In the genomic region with DNA sequence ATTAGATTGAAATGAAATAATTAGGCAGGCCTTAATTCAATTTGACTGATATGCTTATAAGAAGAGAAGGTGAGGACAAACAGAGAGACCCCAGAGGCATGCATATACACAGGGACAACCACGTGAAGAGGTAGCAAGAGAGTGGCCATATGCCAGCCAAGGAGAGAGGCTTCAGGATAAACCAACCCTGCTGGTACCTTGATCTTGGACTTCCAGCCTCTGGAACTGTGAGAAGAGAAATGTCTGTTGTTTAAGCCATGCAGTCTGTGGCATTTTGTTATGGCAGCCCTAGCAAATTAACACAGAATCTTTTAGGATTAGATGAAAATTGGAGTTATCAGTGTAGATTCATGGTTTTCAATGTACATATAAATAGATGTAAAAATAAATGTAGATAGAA, we compare ENCODE assay signal across 32 cellular contexts.
A peak's percentile ranks its signal among the peaks of the same experiment; 100 is the strongest.
DNase-seq lines count a peak whose midpoint lies in the region; ATAC-seq, FAIRE-seq and TF ChIP-seq lines count a peak whose summit lies in the region.
"Had no signal": no experiment of that assay in that cellular context is flagged by ENCODE, and none has a peak within 500 bp of the region (broad histone marks: within the 10 kb centered on the region; RNA-seq: fewer than 3 reads in every experiment).

No MANE protein-coding gene starts in this region.

- in situ Hi-C loops in brain microvascular endothelial cell (cut with HindIII; ENCODE audit: low pct_ligation_motif_present, low sequenced_read_pairs) = no loop called here

- H3K4me3 ChIP-seq in A549 (no peak overlapping the region), HEK293 (ENCODE audit: low read depth, low read length) (no peak overlapping the region), coronary artery (no peak overlapping the region), brain microvascular endothelial cell (ENCODE audit: low read depth, low read length) (no peak overlapping the region)
- H3K4me3 ChIP-seq: BLaER1; BLaER1 treated with 17β-estradiol and CSF1 and Interleukin-3, amounts not matched to agents 10 nM and 100 nM had no signal

- TF ChIP-seq CTCF in A549 (IDR thresholded peaks at IDR 0.05) = no peak
- TF ChIP-seq CTCF in HEK293 (tag by site-specific recombination; IDR thresholded peaks at IDR 0.05) = no peak
- TF ChIP-seq CTCF in coronary artery (IDR thresholded peaks at IDR 0.05) = no peak
- no peak for TF ChIP-seq CTCF in brain microvascular endothelial cell (IDR thresholded peaks at IDR 0.05; ENCODE audit: low read depth, low read length, missing control alignments)

- 3% methylated on average over 1 of the region's 1 CpG for WGBS in A549 (ENCODE audit: missing lambda C conversion rate)

- TF ChIP-seq POLR2A in A549 (IDR thresholded peaks at IDR 0.05; ENCODE audit: low read length) = no peak

- DNase-seq in A549 (ENCODE audit: low read depth in 1 of 2, low spot score in 1 of 2) (no peak), coronary artery (ENCODE audit: low spot score) (peak; percentile 17), GM19240 (ENCODE audit: insufficient read length, low spot score) (no peak), brain microvascular endothelial cell (no peak)
- DNase-seq: 8988T; ACHN; AML-193; BE2C; C1 segment of cervical spinal cord; Caco-2; Calu3; CD4-positive, alpha-beta memory T cell; CD4-positive, alpha-beta T cell; CD4-positive, CD25-positive, alpha-beta regulatory T cell; CD8-positive, alpha-beta memory T cell; CD8-positive, alpha-beta T cell; COR-L47; DMS 273 treated with DMSO at 0.1 percent for 48 hours; DMS153; DMS53; DMS79; DMS79 treated with DMSO at 0.1 percent for 48 hours; DND-41; EL had no signal

- no peak for TF ChIP-seq RAD21 in A549 (conservative IDR thresholded peaks at IDR 0.05 in 1 of 2, IDR thresholded peaks at IDR 0.05 in 1 of 2)

- no peaks in the 10 kb centered on the region for H3K27me3 ChIP-seq in brain microvascular endothelial cell (replicated peaks)
- H3K27me3 ChIP-seq: BLaER1; BLaER1 treated with 17β-estradiol and CSF1 and Interleukin-3, amounts not matched to agents 10 nM and 100 nM had no signal

- H3K27ac ChIP-seq in A549 = no peak overlapping the region
- no peak overlapping the region for H3K27ac ChIP-seq in HEK293 (ENCODE audit: extremely low read depth, low read depth, low read length)
- no peak overlapping the region for H3K27ac ChIP-seq in coronary artery
- no peak overlapping the region for H3K27ac ChIP-seq in brain microvascular endothelial cell
- H3K27ac ChIP-seq: 22Rv1; BLaER1; BLaER1 treated with 17β-estradiol and CSF1 and Interleukin-3, amounts not matched to agents 10 nM and 100 nM; C4-2B had no signal

- TF ChIP-seq EP300 in A549 (IDR thresholded peaks at IDR 0.05) = no peak

- H3K36me3 ChIP-seq in HEK293 (ENCODE audit: control insufficient read depth in 2 of 2, insufficient read depth in 1 of 2, low read length in 2 of 2) (no peaks in the 10 kb centered on the region; a peak in 1 of 3 replicates), brain microvascular endothelial cell (replicated peaks) (no peaks in the 10 kb centered on the region)
- H3K36me3 ChIP-seq: BE2C; BLaER1; BLaER1 treated with 17β-estradiol and CSF1 and Interleukin-3, amounts not matched to agents 10 nM and 100 nM had no signal

- peak; percentile 68 for FAIRE-seq in A549 (lab: Jason Lieb, UNC)
- FAIRE-seq: A204.1, D721Med had no signal

- POLR2A ChIA-PET in A549 (lab: Yijun Ruan, JAX) (no interaction called here), HEK293 (lab: Yijun Ruan, JAX) (no interaction called here)

- ATAC-seq in A549 = no peak
- no peak for ATAC-seq in HG03521 (IDR thresholded peaks at IDR 0.05; ENCODE audit: unreplicated experiment)
- ATAC-seq: CD8-positive, alpha-beta T cell had no signal

- H3K4me2 ChIP-seq in A549 = no peak overlapping the region
- H3K4me2 ChIP-seq: BLaER1; BLaER1 treated with 17β-estradiol and CSF1 and Interleukin-3, amounts not matched to agents 10 nM and 100 nM had no signal

- H3K4me1 ChIP-seq in A549 (no peaks in the 10 kb centered on the region), HEK293 (ENCODE audit: control insufficient read depth, insufficient read depth, low read length) (no peaks in the 10 kb centered on the region)
- H3K4me1 ChIP-seq: BE2C had no signal

- CTCF ChIA-PET in A549 (lab: Yijun Ruan, JAX) = interaction anchor here (1.1 to 1.3 kb wide), 3 partner anchors 10 to 139 kb away, joined by 3 to 7 read pairs (median 3); no protein-coding TSS in a partner anchor
- CTCF ChIA-PET in HEK293 (lab: Yijun Ruan, JAX) = interaction anchor here (0.6 to 1.8 kb wide), 5 partner anchors 24 to 139 kb away, joined by 3 to 5 read pairs (median 3); no protein-coding TSS in a partner anchor

- H3K9me3 ChIP-seq in A549 (peaks cover 12% of the 10 kb centered on the region; the same call in 1 of the 3 replicates), HEK293 (ENCODE audit: control insufficient read depth, insufficient read depth, low read depth, low read length) (peaks cover 2% of the 10 kb centered on the region; the same call in 1 of the 2 replicates)
- H3K9me3 ChIP-seq: BE2C, BLaER1, Caco-2 had no signal

TF ChIP-seq in A549, 52 proteins besides CTCF, POLR2A, EP300 and RAD21 (continues in another document):
- no peak for TF ChIP-seq CBX8 (IDR thresholded peaks at IDR 0.05)
- TF ChIP-seq MYC (IDR thresholded peaks at IDR 0.05; ENCODE audit: borderline replicate concordance, low read length) = no peak
- no peak for TF ChIP-seq FOSB (CRISPR knock-in tag; IDR thresholded peaks at IDR 0.05)
- TF ChIP-seq, protein P1, sequence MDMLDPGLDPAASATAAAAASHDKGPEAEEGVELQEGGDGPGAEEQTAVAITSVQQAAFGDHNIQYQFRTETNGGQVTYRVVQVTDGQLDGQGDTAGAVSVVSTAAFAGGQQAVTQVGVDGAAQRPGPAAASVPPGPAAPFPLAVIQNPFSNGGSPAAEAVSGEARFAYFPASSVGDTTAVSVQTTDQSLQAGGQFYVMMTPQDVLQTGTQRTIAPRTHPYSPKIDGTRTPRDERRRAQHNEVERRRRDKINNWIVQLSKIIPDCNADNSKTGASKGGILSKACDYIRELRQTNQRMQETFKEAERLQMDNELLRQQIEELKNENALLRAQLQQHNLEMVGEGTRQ (IDR thresholded peaks at IDR 0.05) = no peak
- TF ChIP-seq ESRRA (IDR thresholded peaks at IDR 0.05; ENCODE audit: borderline replicate concordance, low read length) = no peak

TF ChIP-seq in HEK293, 187 proteins besides CTCF, POLR2A, EP300 and RAD21:
- TF ChIP-seq ZNF701 (tag by site-specific recombination; IDR thresholded peaks at IDR 0.05) = no peak
- TF ChIP-seq, protein P2, sequence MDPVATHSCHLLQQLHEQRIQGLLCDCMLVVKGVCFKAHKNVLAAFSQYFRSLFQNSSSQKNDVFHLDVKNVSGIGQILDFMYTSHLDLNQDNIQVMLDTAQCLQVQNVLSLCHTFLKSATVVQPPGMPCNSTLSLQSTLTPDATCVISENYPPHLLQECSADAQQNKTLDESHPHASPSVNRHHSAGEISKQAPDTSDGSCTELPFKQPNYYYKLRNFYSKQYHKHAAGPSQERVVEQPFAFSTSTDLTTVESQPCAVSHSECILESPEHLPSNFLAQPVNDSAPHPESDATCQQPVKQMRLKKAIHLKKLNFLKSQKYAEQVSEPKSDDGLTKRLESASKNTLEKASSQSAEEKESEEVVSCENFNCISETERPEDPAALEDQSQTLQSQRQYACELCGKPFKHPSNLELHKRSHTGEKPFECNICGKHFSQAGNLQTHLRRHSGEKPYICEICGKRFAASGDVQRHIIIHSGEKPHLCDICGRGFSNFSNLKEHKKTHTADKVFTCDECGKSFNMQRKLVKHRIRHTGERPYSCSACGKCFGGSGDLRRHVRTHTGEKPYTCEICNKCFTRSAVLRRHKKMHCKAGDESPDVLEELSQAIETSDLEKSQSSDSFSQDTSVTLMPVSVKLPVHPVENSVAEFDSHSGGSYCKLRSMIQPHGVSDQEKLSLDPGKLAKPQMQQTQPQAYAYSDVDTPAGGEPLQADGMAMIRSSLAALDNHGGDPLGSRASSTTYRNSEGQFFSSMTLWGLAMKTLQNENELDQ (tag by site-specific recombination; IDR thresholded peaks at IDR 0.05; ENCODE audit: low read depth) = no peak
- no peak for TF ChIP-seq YY1 (tag by site-specific recombination; IDR thresholded peaks at IDR 0.05)
- TF ChIP-seq ZNF548 (tag by site-specific recombination; IDR thresholded peaks at IDR 0.05) = peak; percentile 97
- no peak for TF ChIP-seq ZBTB17 (tag by site-specific recombination; IDR thresholded peaks at IDR 0.05)
- no peak for TF ChIP-seq ZNF777 (tag by site-specific recombination; IDR thresholded peaks at IDR 0.05; ENCODE audit: borderline replicate concordance)
- TF ChIP-seq, protein P3, sequence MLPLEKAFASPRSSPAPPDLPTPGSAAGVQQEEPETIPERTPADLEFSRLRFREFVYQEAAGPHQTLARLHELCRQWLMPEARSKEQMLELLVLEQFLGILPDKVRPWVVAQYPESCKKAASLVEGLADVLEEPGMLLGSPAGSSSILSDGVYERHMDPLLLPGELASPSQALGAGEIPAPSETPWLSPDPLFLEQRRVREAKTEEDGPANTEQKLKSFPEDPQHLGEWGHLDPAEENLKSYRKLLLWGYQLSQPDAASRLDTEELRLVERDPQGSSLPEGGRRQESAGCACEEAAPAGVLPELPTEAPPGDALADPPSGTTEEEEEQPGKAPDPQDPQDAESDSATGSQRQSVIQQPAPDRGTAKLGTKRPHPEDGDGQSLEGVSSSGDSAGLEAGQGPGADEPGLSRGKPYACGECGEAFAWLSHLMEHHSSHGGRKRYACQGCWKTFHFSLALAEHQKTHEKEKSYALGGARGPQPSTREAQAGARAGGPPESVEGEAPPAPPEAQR (tag by site-specific recombination; IDR thresholded peaks at IDR 0.05) = no peak
- no peak for TF ChIP-seq ZNF211 (tag by site-specific recombination; IDR thresholded peaks at IDR 0.05; ENCODE audit: low read depth)
- no peak for TF ChIP-seq ZNF610 (tag by site-specific recombination; IDR thresholded peaks at IDR 0.05; ENCODE audit: borderline replicate concordance)
